In the genomic region with DNA sequence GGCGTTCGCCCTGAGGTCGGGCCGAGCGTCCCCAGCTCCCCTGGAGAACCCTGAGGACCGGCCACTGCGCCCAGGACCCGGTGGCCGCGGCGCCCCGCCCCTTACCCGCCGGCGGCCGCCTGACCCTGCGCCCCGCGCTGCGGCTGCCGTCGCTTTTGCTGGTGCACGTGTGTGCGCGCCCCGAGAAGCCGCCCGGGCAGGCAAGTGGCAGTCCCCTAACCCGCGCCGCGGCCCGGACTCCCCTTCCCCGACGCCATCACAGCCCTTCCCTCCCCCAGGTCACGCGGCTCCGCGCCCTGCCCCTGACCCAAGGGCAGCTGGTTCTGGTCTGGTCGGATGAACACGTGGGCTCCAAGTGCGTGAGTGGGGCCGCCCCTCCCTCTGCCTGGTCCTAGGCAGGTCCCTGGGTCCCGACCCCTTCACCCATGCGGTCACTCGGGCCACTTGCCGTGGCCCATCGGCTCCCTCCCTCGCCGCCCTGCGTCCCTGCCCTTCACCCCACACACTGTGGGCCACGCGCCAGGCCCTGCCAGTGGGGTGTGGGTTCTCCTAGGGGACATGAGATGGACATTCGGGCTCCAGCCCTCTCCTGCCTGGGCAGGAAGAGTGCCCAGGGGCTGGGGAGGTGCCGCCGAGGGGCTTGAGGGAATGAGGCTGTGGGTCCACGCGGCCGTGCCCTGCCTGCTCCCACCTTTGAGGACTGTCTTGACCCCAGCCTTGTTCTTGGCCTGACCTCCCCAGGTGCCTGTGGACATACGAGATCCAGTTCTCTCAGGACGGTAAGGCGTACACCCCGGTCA, we compare ENCODE assay signal across 23 cellular contexts. TPM values are rescaled to one million over a fixed set of nuclear protein-coding genes. Genes with fewer than 3 reads are reported as not detected.
DNase-seq lines count a peak whose midpoint lies in the region; ATAC-seq and TF ChIP-seq lines count a peak whose summit lies in the region.
"Had no signal": no experiment of that assay in that cellular context is flagged by ENCODE, and none has a peak within 500 bp of the region (broad histone marks: within the 10 kb centered on the region; RNA-seq: fewer than 3 reads in every experiment).

No MANE protein-coding gene starts in this region.

- H4K20me1 ChIP-seq in hepatocyte (ENCODE audit: insufficient read depth, poor library complexity, severe bottlenecking) = no peaks in the 10 kb centered on the region

- peaks cover 0 to 4% of the 10 kb centered on the region in 2 donors for H3K9me3 Mint-ChIP-seq in stimulated activated naive B cell treated with anti-CD40 and anti-IgM and Interleukin-4, amounts not matched to agents 10 μg/mL and 1 μg/mL and 100 μg/mL, for 72 hours
- H3K9me3 Mint-ChIP-seq in naive thymus-derived CD8-positive, alpha-beta T cell = peaks cover 0 to 2% (median 0%) of the 10 kb centered on the region in 9 donors
- H3K9me3 Mint-ChIP-seq: activated naive CD4-positive, alpha-beta T cell treated with anti-CD3 and anti-CD28 coated beads, Interleukin-2, amount 50 U/mL, for 72 hours; stimulated activated effector memory CD8-positive, alpha-beta T cell treated with anti-CD3 and anti-CD28 coated beads, Interleukin-12 subunit alpha, Interleukin-12 subunit beta, amount 100 ng/mL, for 72 hours had no signal

- POLR2A ChIA-PET in naive thymus-derived CD8-positive, alpha-beta T cell (lab: Charles Lee) = no interaction called here

- H3K4me3 ChIP-seq in HUES64 (ENCODE audit: low read length) (peak overlapping the region; percentile 40), hepatocyte (no peak overlapping the region)
- H3K4me3 ChIP-seq: GM12878, sigmoid colon, tibial artery had no signal

- H3K9ac ChIP-seq in HUES64 (ENCODE audit: low read depth, low read length) = no peak overlapping the region; the same call in 1 of the 2 replicates

- H3K27ac ChIP-seq in HUES64 (ENCODE audit: low read depth, low read length) (no peak overlapping the region), hepatocyte (no peak overlapping the region)
- H3K27ac ChIP-seq: esophagus squamous epithelium, sigmoid colon, tibial artery had no signal

- H3K27ac Mint-ChIP-seq in stimulated activated naive B cell treated with anti-CD40 and anti-IgM and Interleukin-4, amounts not matched to agents 10 μg/mL and 1 μg/mL and 100 μg/mL, for 72 hours = peak overlapping the region; percentile 75
- H3K27ac Mint-ChIP-seq in naive thymus-derived CD8-positive, alpha-beta T cell = no peak overlapping the region
- H3K27ac Mint-ChIP-seq: activated naive CD4-positive, alpha-beta T cell treated with anti-CD3 and anti-CD28 coated beads, Interleukin-2, amount 50 U/mL, for 72 hours; mesothelial cell of epicardium; nephron; stimulated activated effector memory CD8-positive, alpha-beta T cell treated with anti-CD3 and anti-CD28 coated beads, Interleukin-12 subunit alpha, Interleukin-12 subunit beta, amount 100 ng/mL, for 72 hours had no signal

- no peak overlapping the region for H2AFZ ChIP-seq in hepatocyte

- H3K4me1 ChIP-seq in HUES64 (ENCODE audit: insufficient read depth, low read length) = no peaks in the 10 kb centered on the region
- H3K4me1 ChIP-seq in hepatocyte (ENCODE audit: insufficient read depth) = peaks cover 11% of the 10 kb centered on the region

- H3K27me3 ChIP-seq in HUES64 (ENCODE audit: insufficient read depth, low read length) (peaks cover 98% of the 10 kb centered on the region), hepatocyte (peaks cover 60% of the 10 kb centered on the region)

- DNase-seq in hepatocyte (ENCODE audit: low spot score) (no peak), RKO (ENCODE audit: low spot score) (no peak)
- DNase-seq in stimulated activated naive B cell treated with anti-CD40 and anti-IgM and Interleukin-4, amounts not matched to agents 10 μg/mL and 1 μg/mL and 100 μg/mL, for 72 hours = no peak
- no peak for DNase-seq in naive thymus-derived CD8-positive, alpha-beta T cell
- DNase-seq: activated CD4-positive, alpha-beta T cell treated with anti-CD3 and anti-CD28 coated beads for 48 hours; cerebellar nuclear complex; effector CD8-positive, alpha-beta T cell; esophagus squamous epithelium; GOT3; KG1; MV-4-11; NCI-H187; NCI-H774; OCI-M1; SHP77 treated with DMSO at 0.1 percent for 48 hours; sigmoid colon; tibial artery had no signal

- H3K27me3 Mint-ChIP-seq in stimulated activated naive B cell treated with anti-CD40 and anti-IgM and Interleukin-4, amounts not matched to agents 10 μg/mL and 1 μg/mL and 100 μg/mL, for 72 hours = peaks cover 58 to 75% of the 10 kb centered on the region in 2 donors
- H3K27me3 Mint-ChIP-seq in naive thymus-derived CD8-positive, alpha-beta T cell = peaks cover 13 to 71% (median 33%) of the 10 kb centered on the region in 5 donors

- TF ChIP-seq CTCF in hepatocyte (IDR thresholded peaks at IDR 0.05; ENCODE audit: poor library complexity) = no peak

- peak overlapping the region; percentile 73 for H3K4me2 ChIP-seq in hepatocyte

- peaks cover 11 to 41% of the 10 kb centered on the region in 2 donors for H3K4me1 Mint-ChIP-seq in stimulated activated naive B cell treated with anti-CD40 and anti-IgM and Interleukin-4, amounts not matched to agents 10 μg/mL and 1 μg/mL and 100 μg/mL, for 72 hours
- peaks cover 3 to 9% (median 7%) of the 10 kb centered on the region in 4 donors for H3K4me1 Mint-ChIP-seq in naive thymus-derived CD8-positive, alpha-beta T cell

- no peak for ATAC-seq in stimulated activated naive B cell treated with anti-CD40 and anti-IgM and Interleukin-4, amounts not matched to agents 10 μg/mL and 1 μg/mL and 100 μg/mL, for 72 hours (replicated peaks)
- no peak for ATAC-seq in naive thymus-derived CD8-positive, alpha-beta T cell
- ATAC-seq: GM12878; stimulated activated effector memory CD8-positive, alpha-beta T cell treated with anti-CD3 and anti-CD28 coated beads, Interleukin-12 subunit alpha, Interleukin-12 subunit beta, amount 100 ng/mL, for 72 hours had no signal

- no peaks in the 10 kb centered on the region for H3K9me2 ChIP-seq in hepatocyte (replicated peaks; ENCODE audit: insufficient read depth)

- peaks cover 4% of the 10 kb centered on the region; the same call in 1 of the 2 replicates for H3K9me3 ChIP-seq in HUES64 (ENCODE audit: insufficient read depth, low read depth, low read length)
- no peaks in the 10 kb centered on the region for H3K9me3 ChIP-seq in hepatocyte (ENCODE audit: low read depth)
- H3K9me3 ChIP-seq: sigmoid colon, tibial artery had no signal

- peak overlapping the region in 1 of 2 donors; percentile 39 for H3K4me3 Mint-ChIP-seq in stimulated activated naive B cell treated with anti-CD40 and anti-IgM and Interleukin-4, amounts not matched to agents 10 μg/mL and 1 μg/mL and 100 μg/mL, for 72 hours
- peak overlapping the region in 3 of 10 donors; percentile 25 to 51 (median 26) for H3K4me3 Mint-ChIP-seq in naive thymus-derived CD8-positive, alpha-beta T cell
- H3K4me3 Mint-ChIP-seq: nephron; stimulated activated effector memory CD8-positive, alpha-beta T cell treated with anti-CD3 and anti-CD28 coated beads, Interleukin-12 subunit alpha, Interleukin-12 subunit beta, amount 100 ng/mL, for 72 hours had no signal

- no peaks in the 10 kb centered on the region for H3K79me2 ChIP-seq in hepatocyte

- 32% methylated on average over 63 of the region's 63 CpGs for WGBS in HUES64
- 40% methylated on average over 38 of the region's 63 CpGs for WGBS in hepatocyte (ENCODE audit: low lambda C conversion rate, missing lambda C conversion rate)

- H3K36me3 ChIP-seq in HUES64 (ENCODE audit: insufficient read depth, low read length) = no peaks in the 10 kb centered on the region
- H3K36me3 ChIP-seq in hepatocyte (replicated peaks; ENCODE audit: insufficient read depth, low read depth) = no peaks in the 10 kb centered on the region
- H3K36me3 ChIP-seq: esophagus squamous epithelium, sigmoid colon, tibial artery had no signal

- H3K36me3 Mint-ChIP-seq in stimulated activated naive B cell treated with anti-CD40 and anti-IgM and Interleukin-4, amounts not matched to agents 10 μg/mL and 1 μg/mL and 100 μg/mL, for 72 hours = peaks cover 4% of the 10 kb centered on the region in 2 donors
- H3K36me3 Mint-ChIP-seq in naive thymus-derived CD8-positive, alpha-beta T cell = peaks cover 0 to 6% (median 3%) of the 10 kb centered on the region in 3 donors
- H3K36me3 Mint-ChIP-seq: mesothelial cell of epicardium; stimulated activated effector memory CD8-positive, alpha-beta T cell treated with anti-CD3 and anti-CD28 coated beads, Interleukin-12 subunit alpha, Interleukin-12 subunit beta, amount 100 ng/mL, for 72 hours had no signal

RNA-seq across cellular contexts. Expression of gene FGFRL1, which starts 8.0 kb away (rescaled TPM):
- 11.8 TPM for polyA plus RNA-seq in HUES64 (2013, experiment 1 of 2)
- polyA plus RNA-seq in HUES64 (2013, experiment 2 of 2) = 17.2 TPM
- 23.1 and 28.1 TPM in 2 replicates for total RNA-seq in hepatocyte
- polyA plus RNA-seq in hepatocyte = 27.8 and 34.0 TPM in 2 replicates
- 10 to 100 TPM; 17.1 to 18.4 TPM for total RNA-seq in naive thymus-derived CD8-positive, alpha-beta T cell
- 1 to 10 TPM in 1 of 3 donors, under 1 TPM in 2; 0.65 to 1.2 (median 0.73) TPM for polyA plus RNA-seq in naive thymus-derived CD8-positive, alpha-beta T cell

RNA-seq across cellular contexts. Expression of gene SLC26A1, which starts 10.3 kb away (rescaled TPM):
- polyA plus RNA-seq in HUES64 (2013, experiment 1 of 2) = not detected
- polyA plus RNA-seq in HUES64 (2013, experiment 2 of 2) = 0.44 TPM
- total RNA-seq in hepatocyte = 11.9 and 12.6 TPM in 2 replicates
- 9.0 and 9.1 TPM in 2 replicates for polyA plus RNA-seq in hepatocyte
- total RNA-seq in naive thymus-derived CD8-positive, alpha-beta T cell = under 1 TPM; 0.39 to 0.44 TPM
- 1 to 10 TPM in 2 of 3 donors, under 1 TPM in 1; 0.72 to 1.3 (median 1.1) TPM for polyA plus RNA-seq in naive thymus-derived CD8-positive, alpha-beta T cell
- total RNA-seq: activated naive CD4-positive, alpha-beta T cell treated with anti-CD3 and anti-CD28 coated beads, Interleukin-2, amount 50 U/mL, for 72 hours; esophagus squamous epithelium; sigmoid colon had no signal

RNA-seq across cellular contexts. Expression of gene IDUA, which starts 16.6 kb away (rescaled TPM):
- polyA plus RNA-seq in HUES64 (2013, experiment 1 of 2) = 0.85 TPM
- polyA plus RNA-seq in HUES64 (2013, experiment 2 of 2) = 0.38 TPM
- total RNA-seq in hepatocyte = 13.1 and 15.5 TPM in 2 replicates
- 82.6 and 103 TPM in 2 replicates for polyA plus RNA-seq in hepatocyte
- 10 to 100 TPM; 74.8 to 79.1 TPM for total RNA-seq in naive thymus-derived CD8-positive, alpha-beta T cell
- 10 to 100 TPM in 1 of 3 donors, 1 to 10 TPM in 2; 6.5 to 15.4 (median 9.6) TPM for polyA plus RNA-seq in naive thymus-derived CD8-positive, alpha-beta T cell

RNA-seq across cellular contexts. Expression of gene DGKQ, which starts 30.1 kb away (rescaled TPM):
- polyA plus RNA-seq in HUES64 (2013, experiment 1 of 2) = 4.7 TPM
- polyA plus RNA-seq in HUES64 (2013, experiment 2 of 2) = 4.6 TPM
- 13.8 and 17.4 TPM in 2 replicates for total RNA-seq in hepatocyte
- polyA plus RNA-seq in hepatocyte = 20.7 and 21.1 TPM in 2 replicates
- total RNA-seq in naive thymus-derived CD8-positive, alpha-beta T cell = 10 to 100 TPM; 37.4 to 39.9 TPM
- 10 to 100 TPM in 2 of 3 donors, 1 to 10 TPM in 1; 2.2 to 17.3 (median 10.0) TPM for polyA plus RNA-seq in naive thymus-derived CD8-positive, alpha-beta T cell
